ENCODE assay signal across 2 cellular contexts in the genomic region with DNA sequence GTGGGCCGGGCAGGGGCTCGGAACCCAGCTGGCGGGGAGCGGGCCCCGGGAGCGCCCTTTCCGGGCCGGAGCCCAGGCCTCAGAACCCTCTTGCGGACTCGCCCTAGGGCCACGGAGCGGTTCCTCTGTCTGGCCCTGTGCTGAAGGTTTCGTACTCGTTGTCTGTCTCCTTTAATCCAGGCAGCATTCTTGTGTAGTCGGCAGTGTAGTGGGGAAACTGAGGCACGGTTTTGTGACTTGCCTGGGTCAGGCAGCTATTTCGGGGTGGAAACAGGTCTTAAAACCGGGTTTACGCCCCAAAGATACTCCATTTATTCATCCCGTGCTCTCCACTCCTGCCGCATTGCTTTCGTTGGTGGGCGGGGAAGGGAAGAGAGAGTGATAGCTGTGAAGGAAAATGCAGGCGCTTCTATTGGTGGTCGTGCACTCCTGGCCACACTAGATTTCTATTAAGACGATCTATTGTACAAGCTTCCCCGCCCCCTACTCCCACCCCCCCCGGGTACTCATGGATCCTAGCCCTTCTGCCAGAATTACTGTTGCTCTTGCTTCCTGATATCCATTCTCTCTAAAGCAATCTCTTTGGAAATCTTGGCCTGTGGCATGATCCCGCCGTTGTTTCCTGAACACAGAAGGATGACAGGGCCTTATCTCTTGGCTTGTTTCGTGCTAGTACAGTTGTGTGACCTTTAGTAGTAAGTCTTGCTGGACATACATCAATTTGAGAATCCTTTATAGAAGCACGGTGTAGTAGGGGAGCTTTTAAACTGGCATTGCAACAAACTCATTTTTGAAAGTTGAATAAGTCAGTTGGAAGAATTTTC.
TF ChIP-seq lines count a peak whose summit lies in the region.

No MANE protein-coding gene starts in this region.

TF ChIP-seq in A549, 52 proteins besides CTCF, POLR2A, EP300 and RAD21 (continued from another document):
- no peak for TF ChIP-seq SMC3 (IDR thresholded peaks at IDR 0.05)
- TF ChIP-seq HDAC2 (IDR thresholded peaks at IDR 0.05): no peak
- no peak for TF ChIP-seq NFE2L2 (conservative IDR thresholded peaks at IDR 0.05; ENCODE audit: low read length)
- no peak for TF ChIP-seq ESRRA (IDR thresholded peaks at IDR 0.05; ENCODE audit: borderline replicate concordance, low read length)

TF ChIP-seq in SK-N-SH treated with all-trans-retinoic acid at 6 μM for 48 hours, 23 proteins besides CTCF, POLR2A, EP300 and RAD21 (continued from another document):
- TF ChIP-seq, protein P1, sequence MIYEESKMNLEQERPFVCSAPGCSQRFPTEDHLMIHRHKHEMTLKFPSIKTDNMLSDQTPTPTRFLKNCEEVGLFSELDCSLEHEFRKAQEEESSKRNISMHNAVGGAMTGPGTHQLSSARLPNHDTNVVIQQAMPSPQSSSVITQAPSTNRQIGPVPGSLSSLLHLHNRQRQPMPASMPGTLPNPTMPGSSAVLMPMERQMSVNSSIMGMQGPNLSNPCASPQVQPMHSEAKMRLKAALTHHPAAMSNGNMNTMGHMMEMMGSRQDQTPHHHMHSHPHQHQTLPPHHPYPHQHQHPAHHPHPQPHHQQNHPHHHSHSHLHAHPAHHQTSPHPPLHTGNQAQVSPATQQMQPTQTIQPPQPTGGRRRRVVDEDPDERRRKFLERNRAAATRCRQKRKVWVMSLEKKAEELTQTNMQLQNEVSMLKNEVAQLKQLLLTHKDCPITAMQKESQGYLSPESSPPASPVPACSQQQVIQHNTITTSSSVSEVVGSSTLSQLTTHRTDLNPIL (CRISPR knock-in tag; IDR thresholded peaks at IDR 0.05; ENCODE audit: low read depth): no peak
- no peak for TF ChIP-seq ISL1 (CRISPR knock-in tag; IDR thresholded peaks at IDR 0.05)
- no peak for TF ChIP-seq PPARA (CRISPR knock-in tag; IDR thresholded peaks at IDR 0.05; ENCODE audit: borderline replicate concordance)
- TF ChIP-seq ESRRG (CRISPR knock-in tag; IDR thresholded peaks at IDR 0.05): no peak
- no peak for TF ChIP-seq RARB (CRISPR knock-in tag; IDR thresholded peaks at IDR 0.05)
- no peak for TF ChIP-seq OSR1 (CRISPR knock-in tag; IDR thresholded peaks at IDR 0.05)
- TF ChIP-seq, protein P2, sequence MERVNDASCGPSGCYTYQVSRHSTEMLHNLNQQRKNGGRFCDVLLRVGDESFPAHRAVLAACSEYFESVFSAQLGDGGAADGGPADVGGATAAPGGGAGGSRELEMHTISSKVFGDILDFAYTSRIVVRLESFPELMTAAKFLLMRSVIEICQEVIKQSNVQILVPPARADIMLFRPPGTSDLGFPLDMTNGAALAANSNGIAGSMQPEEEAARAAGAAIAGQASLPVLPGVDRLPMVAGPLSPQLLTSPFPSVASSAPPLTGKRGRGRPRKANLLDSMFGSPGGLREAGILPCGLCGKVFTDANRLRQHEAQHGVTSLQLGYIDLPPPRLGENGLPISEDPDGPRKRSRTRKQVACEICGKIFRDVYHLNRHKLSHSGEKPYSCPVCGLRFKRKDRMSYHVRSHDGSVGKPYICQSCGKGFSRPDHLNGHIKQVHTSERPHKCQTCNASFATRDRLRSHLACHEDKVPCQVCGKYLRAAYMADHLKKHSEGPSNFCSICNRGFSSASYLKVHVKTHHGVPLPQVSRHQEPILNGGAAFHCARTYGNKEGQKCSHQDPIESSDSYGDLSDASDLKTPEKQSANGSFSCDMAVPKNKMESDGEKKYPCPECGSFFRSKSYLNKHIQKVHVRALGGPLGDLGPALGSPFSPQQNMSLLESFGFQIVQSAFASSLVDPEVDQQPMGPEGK (CRISPR knock-in tag; IDR thresholded peaks at IDR 0.05; ENCODE audit: borderline replicate concordance): no peak
- no peak for TF ChIP-seq ZC3H10 (CRISPR knock-in tag; IDR thresholded peaks at IDR 0.05)
- no peak for TF ChIP-seq ZNF8 (CRISPR knock-in tag; IDR thresholded peaks at IDR 0.05)
- TF ChIP-seq CSDC2 (CRISPR knock-in tag; IDR thresholded peaks at IDR 0.05): no peak
- TF ChIP-seq, protein P3, sequence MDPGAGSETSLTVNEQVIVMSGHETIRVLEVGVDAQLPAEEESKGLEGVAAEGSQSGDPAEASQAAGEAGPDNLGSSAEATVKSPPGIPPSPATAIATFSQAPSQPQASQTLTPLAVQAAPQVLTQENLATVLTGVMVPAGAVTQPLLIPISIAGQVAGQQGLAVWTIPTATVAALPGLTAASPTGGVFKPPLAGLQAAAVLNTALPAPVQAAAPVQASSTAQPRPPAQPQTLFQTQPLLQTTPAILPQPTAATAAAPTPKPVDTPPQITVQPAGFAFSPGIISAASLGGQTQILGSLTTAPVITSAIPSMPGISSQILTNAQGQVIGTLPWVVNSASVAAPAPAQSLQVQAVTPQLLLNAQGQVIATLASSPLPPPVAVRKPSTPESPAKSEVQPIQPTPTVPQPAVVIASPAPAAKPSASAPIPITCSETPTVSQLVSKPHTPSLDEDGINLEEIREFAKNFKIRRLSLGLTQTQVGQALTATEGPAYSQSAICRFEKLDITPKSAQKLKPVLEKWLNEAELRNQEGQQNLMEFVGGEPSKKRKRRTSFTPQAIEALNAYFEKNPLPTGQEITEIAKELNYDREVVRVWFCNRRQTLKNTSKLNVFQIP (CRISPR knock-in tag; IDR thresholded peaks at IDR 0.05; ENCODE audit: borderline replicate concordance, low read depth): no peak
- TF ChIP-seq GLIS3 (CRISPR knock-in tag; IDR thresholded peaks at IDR 0.05): no peak
- TF ChIP-seq, protein P4, sequence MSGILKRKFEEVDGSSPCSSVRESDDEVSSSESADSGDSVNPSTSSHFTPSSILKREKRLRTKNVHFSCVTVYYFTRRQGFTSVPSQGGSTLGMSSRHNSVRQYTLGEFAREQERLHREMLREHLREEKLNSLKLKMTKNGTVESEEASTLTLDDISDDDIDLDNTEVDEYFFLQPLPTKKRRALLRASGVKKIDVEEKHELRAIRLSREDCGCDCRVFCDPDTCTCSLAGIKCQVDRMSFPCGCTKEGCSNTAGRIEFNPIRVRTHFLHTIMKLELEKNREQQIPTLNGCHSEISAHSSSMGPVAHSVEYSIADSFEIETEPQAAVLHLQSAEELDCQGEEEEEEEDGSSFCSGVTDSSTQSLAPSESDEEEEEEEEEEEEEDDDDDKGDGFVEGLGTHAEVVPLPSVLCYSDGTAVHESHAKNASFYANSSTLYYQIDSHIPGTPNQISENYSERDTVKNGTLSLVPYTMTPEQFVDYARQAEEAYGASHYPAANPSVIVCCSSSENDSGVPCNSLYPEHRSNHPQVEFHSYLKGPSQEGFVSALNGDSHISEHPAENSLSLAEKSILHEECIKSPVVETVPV (CRISPR knock-in tag; IDR thresholded peaks at IDR 0.05): no peak
- no peak for TF ChIP-seq TOX (CRISPR knock-in tag; IDR thresholded peaks at IDR 0.05; ENCODE audit: borderline replicate concordance)
